ENCODE assay signal across 19 cellular contexts in genomic region chr11:58530236-58530635, GRCh38. TPM values are rescaled to one million over a fixed set of nuclear protein-coding genes. Genes with fewer than 3 reads are reported as not detected.
DNase-seq lines count a peak whose midpoint lies in the region; ATAC-seq lines count a peak whose summit lies in the region.
"Had no signal": no experiment of that assay in that cellular context is flagged by ENCODE, and none has a peak within 500 bp of the region (broad histone marks: within the 10 kb centered on the region; RNA-seq: fewer than 3 reads in every experiment).

No MANE protein-coding gene starts in this region.

- no peak overlapping the region for H3K27ac Mint-ChIP-seq in stimulated activated naive CD8-positive, alpha-beta T cell treated with anti-CD3 and anti-CD28 coated beads, Interleukin-15, amount 100 ng/mL, for 72 hours
- peak overlapping the region; percentile 76 for H3K27ac Mint-ChIP-seq in activated naive CD8-positive, alpha-beta T cell treated with anti-CD3 and anti-CD28 coated beads, Interleukin-2, amount 10 ng/mL, durations not matched to agents 7 days and 5 days
- H3K27ac Mint-ChIP-seq: neural progenitor cell had no signal

- peaks cover 53% of the 10 kb centered on the region for H3K36me3 Mint-ChIP-seq in activated naive CD8-positive, alpha-beta T cell treated with anti-CD3 and anti-CD28 coated beads, Interleukin-2, amount 10 ng/mL, durations not matched to agents 7 days and 5 days

- DNase-seq in NCI-H748 (lab: John Stamatoyannopoulos, UW; ENCODE audit: unreplicated experiment) (peak; percentile 15), NCI-H748 treated with DMSO at 0.1 percent for 48 hours (lab: John Stamatoyannopoulos, UW) (no peak), ureter (ENCODE audit: low spot score) (no peak), NCI-H226 (no peak)
- DNase-seq in stimulated activated naive CD8-positive, alpha-beta T cell treated with anti-CD3 and anti-CD28 coated beads, Interleukin-15, amount 100 ng/mL, for 72 hours = no peak
- DNase-seq in stimulated activated naive CD8-positive, alpha-beta T cell treated with anti-CD3 and anti-CD28 coated beads, Interleukin-15, Interleukin-2, amounts not matched to agents 100 U/mL and 50 U/mL, for 24 hours = no peak
- peak; percentile 38 for DNase-seq in activated naive CD8-positive, alpha-beta T cell treated with anti-CD3 and anti-CD28 coated beads, Interleukin-2, amount 10 ng/mL, durations not matched to agents 7 days and 5 days
- DNase-seq: dermis blood vessel endothelial cell, left cardiac atrium, midbrain, NCI-H1417 had no signal

- H3K9me3 Mint-ChIP-seq in stimulated activated naive CD8-positive, alpha-beta T cell treated with anti-CD3 and anti-CD28 coated beads, Interleukin-15, amount 100 ng/mL, for 72 hours = no peaks in the 10 kb centered on the region
- H3K9me3 Mint-ChIP-seq in activated naive CD8-positive, alpha-beta T cell treated with anti-CD3 and anti-CD28 coated beads, Interleukin-2, amount 10 ng/mL, durations not matched to agents 7 days and 5 days = peaks cover 1% of the 10 kb centered on the region

- peaks cover 63% of the 10 kb centered on the region for H3K4me1 Mint-ChIP-seq in stimulated activated naive CD8-positive, alpha-beta T cell treated with anti-CD3 and anti-CD28 coated beads, Interleukin-15, amount 100 ng/mL, for 72 hours
- H3K4me1 Mint-ChIP-seq in activated naive CD8-positive, alpha-beta T cell treated with anti-CD3 and anti-CD28 coated beads, Interleukin-2, amount 10 ng/mL, durations not matched to agents 7 days and 5 days = peaks cover 29% of the 10 kb centered on the region
- H3K4me1 Mint-ChIP-seq: neural progenitor cell had no signal

- POLR2A ChIA-PET in activated naive CD8-positive, alpha-beta T cell treated with anti-CD3 and anti-CD28 coated beads, Interleukin-2, amount 10 ng/mL, durations not matched to agents 7 days and 5 days (lab: Charles Lee) = interaction anchor here (1.1 kb wide), 1 partner anchor 14 kb away, joined by 4 read pairs; no protein-coding TSS in a partner anchor

- peak; percentile 41 for ATAC-seq in stimulated activated naive CD8-positive, alpha-beta T cell treated with anti-CD3 and anti-CD28 coated beads, Interleukin-15, amount 100 ng/mL, for 72 hours
- ATAC-seq in stimulated activated naive CD8-positive, alpha-beta T cell treated with anti-CD3 and anti-CD28 coated beads, Interleukin-15, Interleukin-2, amounts not matched to agents 100 U/mL and 50 U/mL, for 24 hours = no peak
- ATAC-seq in activated naive CD8-positive, alpha-beta T cell treated with anti-CD3 and anti-CD28 coated beads, Interleukin-2, amount 10 ng/mL, durations not matched to agents 7 days and 5 days (ENCODE audit: low read depth) = peak; percentile 76
- no peak for ATAC-seq in GM21515 (IDR thresholded peaks at IDR 0.05; ENCODE audit: unreplicated experiment)
- ATAC-seq: gastroesophageal sphincter, left cardiac atrium had no signal

- no peaks in the 10 kb centered on the region for H3K27me3 Mint-ChIP-seq in stimulated activated naive CD8-positive, alpha-beta T cell treated with anti-CD3 and anti-CD28 coated beads, Interleukin-15, amount 100 ng/mL, for 72 hours
- H3K27me3 Mint-ChIP-seq in activated naive CD8-positive, alpha-beta T cell treated with anti-CD3 and anti-CD28 coated beads, Interleukin-2, amount 10 ng/mL, durations not matched to agents 7 days and 5 days = no peaks in the 10 kb centered on the region

- H3K4me3 Mint-ChIP-seq in stimulated activated naive CD8-positive, alpha-beta T cell treated with anti-CD3 and anti-CD28 coated beads, Interleukin-15, amount 100 ng/mL, for 72 hours = no peak overlapping the region
- no peak overlapping the region for H3K4me3 Mint-ChIP-seq in activated naive CD8-positive, alpha-beta T cell treated with anti-CD3 and anti-CD28 coated beads, Interleukin-2, amount 10 ng/mL, durations not matched to agents 7 days and 5 days
- H3K4me3 Mint-ChIP-seq: neural progenitor cell had no signal

RNA-seq across cellular contexts. Expression of gene OR5B21, which starts 22.3 kb away (rescaled TPM):
- total RNA-seq in activated naive CD8-positive, alpha-beta T cell treated with anti-CD3 and anti-CD28 coated beads, Interleukin-2, amount 10 ng/mL, durations not matched to agents 7 days and 5 days = under 1 TPM; 0.45 to 0.89 TPM
- total RNA-seq in ureter = not detected
- total RNA-seq: bronchial epithelial cell, dermis blood vessel endothelial cell, gastroesophageal sphincter, left cardiac atrium, LHCN-M2, prostate gland, skeletal muscle tissue, thoracic aorta had no signal

RNA-seq across cellular contexts. Expression of gene LPXN, which starts 45.4 kb away (rescaled TPM):
- 100 to 1,000 TPM; 145 to 159 TPM for total RNA-seq in activated naive CD8-positive, alpha-beta T cell treated with anti-CD3 and anti-CD28 coated beads, Interleukin-2, amount 10 ng/mL, durations not matched to agents 7 days and 5 days
- 14.7 TPM for total RNA-seq in ureter

RNA-seq across cellular contexts. Expression of gene ZFP91, which starts 48.6 kb away (rescaled TPM):
- 10 to 100 TPM; 52.8 to 54.2 TPM for total RNA-seq in activated naive CD8-positive, alpha-beta T cell treated with anti-CD3 and anti-CD28 coated beads, Interleukin-2, amount 10 ng/mL, durations not matched to agents 7 days and 5 days
- total RNA-seq in ureter = 48.6 TPM

Comparison
In these comparisons a context has a peak if more than half of its experiments do, and no peak if none do; other contexts are left out.
1. DNase-seq: peak in NCI-H748 (single experiment) and activated naive CD8-positive, alpha-beta T cell treated with anti-CD3 and anti-CD28 coated beads, Interleukin-2, amount 10 ng/mL, durations not matched to agents 7 days and 5 days (single experiment); none in NCI-H748 treated with DMSO at 0.1 percent for 48 hours (single experiment), stimulated activated naive CD8-positive, alpha-beta T cell treated with anti-CD3 and anti-CD28 coated beads, Interleukin-15, amount 100 ng/mL, for 72 hours (0 of 2), stimulated activated naive CD8-positive, alpha-beta T cell treated with anti-CD3 and anti-CD28 coated beads, Interleukin-15, Interleukin-2, amounts not matched to agents 100 U/mL and 50 U/mL, for 24 hours (single experiment), ureter (single experiment) and NCI-H226 (single experiment).
2. ATAC-seq: peak in stimulated activated naive CD8-positive, alpha-beta T cell treated with anti-CD3 and anti-CD28 coated beads, Interleukin-15, amount 100 ng/mL, for 72 hours (single experiment) and activated naive CD8-positive, alpha-beta T cell treated with anti-CD3 and anti-CD28 coated beads, Interleukin-2, amount 10 ng/mL, durations not matched to agents 7 days and 5 days (single experiment); none in stimulated activated naive CD8-positive, alpha-beta T cell treated with anti-CD3 and anti-CD28 coated beads, Interleukin-15, Interleukin-2, amounts not matched to agents 100 U/mL and 50 U/mL, for 24 hours (single experiment) and GM21515 (single experiment).